19 cellular contexts compared by ENCODE assay signal in the genomic region with DNA sequence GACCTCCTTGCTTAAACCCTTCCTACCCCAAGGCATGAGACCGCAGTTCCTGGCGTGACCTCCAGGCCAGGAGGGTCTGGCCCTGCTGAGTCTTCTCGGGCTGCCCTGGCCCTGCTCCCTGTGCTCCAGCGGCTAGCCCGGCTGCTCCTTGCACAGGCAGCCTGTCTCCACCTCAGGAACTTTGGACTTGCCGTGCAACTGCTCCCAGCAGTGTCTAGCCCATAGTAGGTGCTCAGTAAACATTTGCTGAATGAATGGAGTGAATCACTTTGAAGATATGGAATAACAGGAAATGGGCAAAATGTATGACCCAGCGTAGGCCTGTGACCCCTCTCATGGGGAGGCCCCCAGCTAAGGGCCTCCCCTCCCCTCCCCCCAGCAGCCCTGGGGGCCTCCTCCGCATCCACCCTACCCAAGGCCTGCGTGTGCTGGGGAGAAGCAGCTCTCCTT.
DNase-seq lines count a peak whose midpoint lies in the region; ATAC-seq, FAIRE-seq and TF ChIP-seq lines count a peak whose summit lies in the region.
"Had no signal": no experiment of that assay in that cellular context is flagged by ENCODE, and none has a peak within 500 bp of the region (broad histone marks: within the 10 kb centered on the region; RNA-seq: fewer than 3 reads in every experiment).

No MANE protein-coding gene starts in this region.

- H2BK15ac ChIP-seq in H1 (ENCODE audit: low read length) (peak overlapping the region; percentile 65; the same call in 1 of the 2 replicates), mesenchymal stem cell (ENCODE audit: low read depth, poor library complexity, severe bottlenecking) (no peak overlapping the region)

- H2BK12ac ChIP-seq in H1 (ENCODE audit: low read depth, low read length) (0 out of 2 replicates have a peak overlapping the region, but pooled peaks have one; percentile 29), mesenchymal stem cell (ENCODE audit: low read length in 2 of 2) (no peak overlapping the region)

- no peak overlapping the region for H4K8ac ChIP-seq in H1 (ENCODE audit: extremely low read depth, insufficient read depth, low read length)
- H4K8ac ChIP-seq in mesenchymal stem cell (ENCODE audit: low read length) = peak overlapping the region; percentile 13

- no peaks in the 10 kb centered on the region for H3K79me1 ChIP-seq in H1 (ENCODE audit: low read depth, low read length)
- H3K79me1 ChIP-seq in mesenchymal stem cell (replicated peaks; ENCODE audit: low read length, poor library complexity, severe bottlenecking) = no peaks in the 10 kb centered on the region

- peak overlapping the region; percentile 73; the same call in 1 of the 2 replicates for H2BK5ac ChIP-seq in H1 (ENCODE audit: low read depth, low read length)
- H2BK5ac ChIP-seq in mesenchymal stem cell (ENCODE audit: low read depth, low read length, poor library complexity, severe bottlenecking) = no peak overlapping the region

- peak overlapping the region; percentile 72 for H2BK20ac ChIP-seq in H1 (ENCODE audit: low read length)

- ATAC-seq in GM18520 (IDR thresholded peaks at IDR 0.05; ENCODE audit: unreplicated experiment) (no peak), HG03520 (IDR thresholded peaks at IDR 0.05; ENCODE audit: unreplicated experiment) (no peak), GM21576 (IDR thresholded peaks at IDR 0.05; ENCODE audit: unreplicated experiment) (no peak)
- ATAC-seq: SK-N-SH treated with all-trans-retinoic acid at 6 μM for 48 hours had no signal

- H3K4me2 ChIP-seq in H1 (ENCODE audit: insufficient read depth in 1 of 2, low read depth in 2 of 2, low read length in 2 of 2) = peak overlapping the region; percentile 16 to 19; a peak in 2 of 4 replicates
- no peak overlapping the region for H3K4me2 ChIP-seq in mesenchymal stem cell (ENCODE audit: low read length, poor library complexity, severe bottlenecking)
- H3K4me2 ChIP-seq: PC-9 had no signal

- H4K20me1 ChIP-seq in H1 (replicated peaks in 1 of 2; ENCODE audit: control insufficient read depth in 1 of 2, insufficient read depth in 2 of 2, low read length in 2 of 2) = no peaks in the 10 kb centered on the region

- CTCF ChIA-PET in H1 (lab: Charles Lee; ENCODE audit: partially characterized antibody) = interaction anchor here (0.6 to 1.1 kb wide), 2 partner anchors 74 to 191 kb away, joined by 3 read pairs; no protein-coding TSS in a partner anchor

- peak; percentile 3 for DNase-seq in BE2C
- no peak for DNase-seq in H1 (ENCODE audit: low read depth in 1 of 2, low spot score in 2 of 2)
- DNase-seq in mesenchymal stem cell = peak; percentile 12
- DNase-seq in SKM-1 (lab: John Stamatoyannopoulos, UW; ENCODE audit: unreplicated experiment) = no peak
- DNase-seq: activated CD4-positive, alpha-beta T cell treated with anti-CD3 and anti-CD28 coated beads, Interleukin-2, amount 10 ng/mL, durations not matched to agents 7 days and 5 days; activated naive CD4-positive, alpha-beta T cell treated with Interleukin-2 at 50 U/mL for 16 hours; EL; NCI-H1105; NCI-H748 treated with DMSO at 0.1 percent for 48 hours; PC-9; stimulated activated CD4-positive, alpha-beta T cell treated with anti-CD3 and anti-CD28 coated beads, Interleukin-4, amount 100 ng/mL, for 24 hours had no signal

- H3K27ac ChIP-seq in HUES48 (ENCODE audit: low read depth, low read length) (peak overlapping the region; percentile 36), H1 (ENCODE audit: low read depth, low read length) (no peak overlapping the region), mesenchymal stem cell (ENCODE audit: low read length, poor library complexity, severe bottlenecking) (no peak overlapping the region)
- H3K27ac ChIP-seq: ascending aorta, esophagus muscularis mucosa, PC-9, vagina had no signal

- H3K9ac ChIP-seq in HUES48 (ENCODE audit: low read depth, low read length) (0 out of 2 replicates have a peak overlapping the region, but pooled peaks have one; percentile 6), H1 (replicated peaks in 1 of 4; ENCODE audit: extremely low read depth in 1 of 4, low read depth in 3 of 4, low read length in 3 of 4) (no peak overlapping the region), mesenchymal stem cell (ENCODE audit: low read length) (no peak overlapping the region)

- no peaks in the 10 kb centered on the region for H3K79me2 ChIP-seq in H1 (ENCODE audit: control insufficient read depth in 1 of 2, insufficient read depth in 2 of 2, low read length in 2 of 2)

- H3K36me3 ChIP-seq in BE2C = no peaks in the 10 kb centered on the region
- H3K36me3 ChIP-seq in HUES48 (ENCODE audit: control insufficient read depth, insufficient read depth, low read length) = no peaks in the 10 kb centered on the region
- no peaks in the 10 kb centered on the region for H3K36me3 ChIP-seq in H1 (ENCODE audit: control insufficient read depth in 2 of 4, insufficient read depth in 4 of 4, low read length in 3 of 4)
- peaks cover 0 to 3% of the 10 kb centered on the region in 2 experiments for H3K36me3 ChIP-seq in mesenchymal stem cell (ENCODE audit: control insufficient read depth in 1 of 2, insufficient read depth in 2 of 2, low read depth in 1 of 2, low read length in 2 of 2)
- H3K36me3 ChIP-seq: ascending aorta, esophagus muscularis mucosa, vagina had no signal

- H3K56ac ChIP-seq in H1 (replicated peaks; ENCODE audit: insufficient read length, low read depth, low read length) = no peak overlapping the region

- H3K23ac ChIP-seq in H1 (ENCODE audit: insufficient read length) (no peak overlapping the region), mesenchymal stem cell (ENCODE audit: low read length in 2 of 2) (no peak overlapping the region)

- H4K5ac ChIP-seq in H1 (ENCODE audit: insufficient read length, low read depth, low read length) = no peak overlapping the region

- H2BK120ac ChIP-seq in H1 (replicated peaks; ENCODE audit: low read depth, low read length) = no peak overlapping the region
- no peak overlapping the region for H2BK120ac ChIP-seq in mesenchymal stem cell (ENCODE audit: low read depth, low read length)

- no peaks in the 10 kb centered on the region for H3K27me3 ChIP-seq in BE2C
- H3K27me3 ChIP-seq in HUES48 (ENCODE audit: control insufficient read depth, insufficient read depth, low read length) = no peaks in the 10 kb centered on the region
- H3K27me3 ChIP-seq in H1 (replicated peaks in 1 of 4; ENCODE audit: control insufficient read depth in 3 of 4, extremely low read depth in 1 of 4, insufficient read depth in 3 of 4, low read length in 3 of 4) = no peaks in the 10 kb centered on the region
- no peaks in the 10 kb centered on the region for H3K27me3 ChIP-seq in mesenchymal stem cell (ENCODE audit: control insufficient read depth in 1 of 2, insufficient read depth in 1 of 2, low read length in 2 of 2)
- H3K27me3 ChIP-seq: ascending aorta, esophagus muscularis mucosa, vagina had no signal

- TF ChIP-seq POLR2A in H1 (IDR thresholded peaks at IDR 0.05; ENCODE audit: control extremely low read depth in 1 of 2, low read depth in 2 of 2, low read length in 2 of 2) = no peak

- H2AFZ ChIP-seq in H1 (ENCODE audit: low read length) (no peak overlapping the region), mesenchymal stem cell (ENCODE audit: low read depth, low read length) (no peak overlapping the region)
- H2AFZ ChIP-seq: PC-9 had no signal

- H3K4me3 ChIP-seq in BE2C (ENCODE audit: low read depth, low read length) = no peak overlapping the region
- H3K4me3 ChIP-seq in HUES48 (ENCODE audit: low read depth, low read length) = no peak overlapping the region
- peak overlapping the region in 1 of 4 experiments; percentile 0; a peak in 1 of 8 replicates for H3K4me3 ChIP-seq in H1 (ENCODE audit: extremely low read depth in 1 of 4, insufficient read depth in 2 of 4, low read depth in 3 of 4, low read length in 4 of 4)
- H3K4me3 ChIP-seq in mesenchymal stem cell (ENCODE audit: insufficient read depth in 1 of 2, low read depth in 1 of 2, low read length in 2 of 2) = no peak overlapping the region
- H3K4me3 ChIP-seq: ascending aorta, esophagus muscularis mucosa, PC-9, vagina had no signal

- peak; percentile 8 to 40; a peak in 1 of 4 replicates for TF ChIP-seq RAD21 in H1 (IDR thresholded peaks at IDR 0.05 in 1 of 2, conservative IDR thresholded peaks at IDR 0.05 in 1 of 2; ENCODE audit: low read depth in 2 of 2, low read length in 2 of 2)

- TF ChIP-seq EP300 in H1 (IDR thresholded peaks at IDR 0.05; ENCODE audit: borderline replicate concordance in 1 of 2, low read depth in 2 of 2, low read length in 2 of 2) = no peak

- H3K4me1 ChIP-seq in BE2C (no peaks in the 10 kb centered on the region), HUES48 (ENCODE audit: control insufficient read depth, insufficient read depth, low read length) (peaks cover 33% of the 10 kb centered on the region), H1 (replicated peaks in 1 of 4; ENCODE audit: control insufficient read depth in 3 of 4, insufficient read depth in 4 of 4, low read length in 3 of 4) (peaks cover 8 to 40% (median 33%) of the 10 kb centered on the region in 4 experiments), mesenchymal stem cell (ENCODE audit: control insufficient read depth, insufficient read depth, low read depth, low read length) (no peaks in the 10 kb centered on the region)
- H3K4me1 ChIP-seq: ascending aorta, esophagus muscularis mucosa, vagina had no signal

- H3K14ac ChIP-seq in H1 (ENCODE audit: insufficient read length) (no peak overlapping the region), mesenchymal stem cell (ENCODE audit: low read length in 2 of 2) (peak overlapping the region in 1 of 2 experiments; percentile 13)

- H3K23me2 ChIP-seq in H1 (ENCODE audit: low read depth, low read length) = no peaks in the 10 kb centered on the region

- TF ChIP-seq CTCF in BE2C (IDR thresholded peaks at IDR 0.05; ENCODE audit: low read depth, low read length) (no peak; the same call in 1 of the 2 replicates), H1 (IDR thresholded peaks at IDR 0.05; ENCODE audit: control extremely low read depth in 1 of 3, insufficient read depth in 1 of 3, low read depth in 1 of 3, low read length in 3 of 3) (peak in 2 of 3 experiments; percentile 36 to 44; a peak in 3 of 4 replicates)

- H3K9me3 ChIP-seq in BE2C (no peaks in the 10 kb centered on the region), HUES48 (ENCODE audit: control insufficient read depth, insufficient read depth, low read length) (no peaks in the 10 kb centered on the region), H1 (ENCODE audit: insufficient read depth in 2 of 2, low read depth in 1 of 2, low read length in 1 of 2) (no peaks in the 10 kb centered on the region), mesenchymal stem cell (ENCODE audit: control insufficient read depth, low read length) (no peaks in the 10 kb centered on the region)
- H3K9me3 ChIP-seq: ascending aorta, esophagus muscularis mucosa, vagina had no signal

- H2AK5ac ChIP-seq in H1 (ENCODE audit: low read depth, low read length) (no peak overlapping the region), mesenchymal stem cell (ENCODE audit: low read length, severe bottlenecking) (no peak overlapping the region)

- no peak overlapping the region for H3K4ac ChIP-seq in H1 (replicated peaks; ENCODE audit: insufficient read length, low read depth, low read length)
- H3K4ac ChIP-seq in mesenchymal stem cell (ENCODE audit: low read depth in 1 of 2, low read length in 2 of 2) = no peak overlapping the region

- H3K18ac ChIP-seq in H1 (ENCODE audit: extremely low read depth, low read length) (peak overlapping the region; percentile 90; the same call in 1 of the 2 replicates), mesenchymal stem cell (ENCODE audit: low read depth in 1 of 2, low read length in 2 of 2) (no peak overlapping the region)

- 70% methylated on average over 7 of the region's 9 CpGs; no CpG with 5 or more reads in 1 of the 2 experiments for WGBS in H1 (ENCODE audit: extremely low coverage in 1 of 2, insufficient coverage in 1 of 2, insufficient read length in 1 of 2, insufficient replicate concordance in 2 of 2, low coverage in 1 of 2, low lambda C conversion rate in 2 of 2, missing lambda C conversion rate in 1 of 2), 2 experiments
- 77% methylated on average over 8 of the region's 9 CpGs for WGBS in mesenchymal stem cell

- POLR2A ChIA-PET in H1 (lab: Charles Lee; ENCODE audit: partially characterized antibody) = interaction anchor here (1.2 kb wide), 1 partner anchor 22 kb away, joined by 3 read pairs; no protein-coding TSS in a partner anchor

- H4K91ac ChIP-seq in H1 (replicated peaks; ENCODE audit: insufficient read length, low read length) (peak overlapping the region; percentile 38), mesenchymal stem cell (ENCODE audit: low read length) (no peak overlapping the region)

- FAIRE-seq in H1 (lab: Jason Lieb, UNC) = no peak

Comparison
In these comparisons a context has a peak if more than half of its experiments do, and no peak if none do; other contexts are left out.
1. DNase-seq: peak in BE2C (single experiment) and mesenchymal stem cell (single experiment); none in H1 (0 of 2) and SKM-1 (single experiment).